Comparison of ENCODE assay signal across 1 cellular context in the genomic region with DNA sequence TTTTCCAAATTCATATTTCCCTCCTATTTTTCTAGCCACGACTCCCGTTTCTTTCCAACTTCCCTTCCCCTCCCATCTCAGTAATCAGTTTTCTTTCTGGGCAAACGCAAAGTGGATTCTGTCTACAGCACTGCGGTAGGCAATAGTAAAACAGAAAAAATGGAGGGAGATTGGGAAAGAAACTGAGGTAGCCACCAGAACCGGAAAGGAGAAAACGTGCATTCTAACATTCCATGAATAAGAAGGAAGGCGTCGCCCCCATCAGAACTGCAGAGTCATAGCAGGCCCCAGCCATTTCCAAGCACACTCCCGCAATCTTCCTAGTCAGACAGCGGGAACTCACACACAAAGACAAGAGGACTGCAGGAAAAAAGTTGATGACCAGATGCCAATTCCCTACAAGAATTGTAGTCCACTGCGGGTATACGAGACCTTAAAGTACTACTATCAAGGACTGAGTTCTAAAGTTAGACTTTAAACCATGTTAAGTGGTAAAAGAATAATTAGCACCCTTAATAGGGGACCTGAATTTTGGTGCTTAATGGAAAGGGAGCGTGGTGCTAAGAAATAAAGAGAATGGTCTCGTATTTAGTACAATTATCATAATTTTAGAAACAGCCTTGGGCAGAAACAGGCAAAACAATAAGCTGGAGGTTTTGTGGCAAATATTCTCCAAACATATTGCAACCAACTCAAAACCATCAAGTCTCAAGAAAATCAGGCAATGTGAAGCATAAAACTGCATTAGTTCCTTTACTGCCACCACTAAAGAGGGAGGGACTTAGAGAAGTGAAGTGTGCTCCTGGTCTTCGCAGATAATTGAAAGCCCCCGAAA.
TF ChIP-seq lines count a peak whose summit lies in the region.

No MANE protein-coding gene starts in this region.

TF ChIP-seq in WTC11, 78 proteins besides CTCF, POLR2A, EP300 and RAD21 (continued from another document):
- TF ChIP-seq, protein P1, sequence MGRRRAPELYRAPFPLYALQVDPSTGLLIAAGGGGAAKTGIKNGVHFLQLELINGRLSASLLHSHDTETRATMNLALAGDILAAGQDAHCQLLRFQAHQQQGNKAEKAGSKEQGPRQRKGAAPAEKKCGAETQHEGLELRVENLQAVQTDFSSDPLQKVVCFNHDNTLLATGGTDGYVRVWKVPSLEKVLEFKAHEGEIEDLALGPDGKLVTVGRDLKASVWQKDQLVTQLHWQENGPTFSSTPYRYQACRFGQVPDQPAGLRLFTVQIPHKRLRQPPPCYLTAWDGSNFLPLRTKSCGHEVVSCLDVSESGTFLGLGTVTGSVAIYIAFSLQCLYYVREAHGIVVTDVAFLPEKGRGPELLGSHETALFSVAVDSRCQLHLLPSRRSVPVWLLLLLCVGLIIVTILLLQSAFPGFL (CRISPR knock-in tag; IDR thresholded peaks at IDR 0.05; ENCODE audit: borderline replicate concordance), result no peak
